Comparison of ENCODE assay signal across 12 cellular contexts in genomic region chr15:51051776-51052175, GRCh38. TPM values are rescaled to one million over a fixed set of nuclear protein-coding genes. Genes with fewer than 3 reads are reported as not detected.
A peak's percentile ranks its signal among the peaks of the same experiment; 100 is the strongest.
DNase-seq lines count a peak whose midpoint lies in the region; ATAC-seq and TF ChIP-seq lines count a peak whose summit lies in the region.
"Had no signal": no experiment of that assay in that cellular context is flagged by ENCODE, and none has a peak within 500 bp of the region (broad histone marks: within the 10 kb centered on the region; RNA-seq: fewer than 3 reads in every experiment).

No MANE protein-coding gene starts in this region.

- H3K9me2 ChIP-seq in PC-9 (ENCODE audit: insufficient read depth): no peaks in the 10 kb centered on the region

- TF ChIP-seq CTCF in uterus (IDR thresholded peaks at IDR 0.05) (no peak), PC-9 (conservative IDR thresholded peaks at IDR 0.05) (no peak)

- no peaks in the 10 kb centered on the region for H3F3A ChIP-seq in PC-9 (ENCODE audit: insufficient read depth, low read depth)

- CTCF ChIA-PET in PC-9 (lab: Charles Lee): no interaction called here

- no peaks in the 10 kb centered on the region for H3K9me3 ChIP-seq in uterus
- no peaks in the 10 kb centered on the region for H3K9me3 ChIP-seq in PC-9 (ENCODE audit: insufficient read depth, low read depth)

- peak; percentile 78 for DNase-seq in Right ventricle myocardium inferior (ENCODE audit: missing footprints)
- DNase-seq in cardiac septum (ENCODE audit: low spot score): no peak
- peak; percentile 50 for DNase-seq in cerebellum (ENCODE audit: low spot score)
- DNase-seq in midbrain (lab: John Stamatoyannopoulos, UW): peak; percentile 36
- DNase-seq in uterus: no peak
- DNase-seq in PC-9: no peak
- DNase-seq: ACHN; activated naive CD8-positive, alpha-beta T cell treated with anti-CD3 and anti-CD28 coated beads, Interleukin-2, amount 50 U/mL, for 24 hours; occipital lobe had no signal

- no peaks in the 10 kb centered on the region for H3K79me2 ChIP-seq in PC-9 (ENCODE audit: low read depth)

- H4K20me1 ChIP-seq in PC-9 (ENCODE audit: insufficient read depth): no peaks in the 10 kb centered on the region

- POLR2A ChIA-PET in PC-9 (lab: Charles Lee; ENCODE audit: unreplicated experiment): no interaction called here

- intact Hi-C loops in Right ventricle myocardium inferior (cut with DNase I) (no loop called here), cardiac septum (cut with DNase I) (no loop called here), uterus (cut with DNase I; ENCODE audit: low total_unique reads) (no loop called here), PC-9 (cut with micrococcal nuclease; ENCODE audit: unreplicated experiment) (no loop called here)

- H3K4me3 ChIP-seq in uterus (no peak overlapping the region), PC-9 (no peak overlapping the region)

- H3K27me3 ChIP-seq in uterus: no peaks in the 10 kb centered on the region
- H3K27me3 ChIP-seq in PC-9 (ENCODE audit: insufficient read depth, low read depth): no peaks in the 10 kb centered on the region

- TF ChIP-seq POLR2A in uterus (IDR thresholded peaks at IDR 0.05): no peak

- H3K4me2 ChIP-seq in PC-9: no peak overlapping the region

- BruUV-seq in PC-9 (replicated peaks; lab: Mats Ljungman, UMichigan): no TSS peak

- H3K36me3 ChIP-seq in uterus (no peaks in the 10 kb centered on the region), PC-9 (ENCODE audit: low read depth) (no peaks in the 10 kb centered on the region)

- H3K27ac ChIP-seq in uterus (peak overlapping the region; percentile 5 to 9), PC-9 (no peak overlapping the region)

- H2AFZ ChIP-seq in PC-9: no peak overlapping the region

- H3K4me1 ChIP-seq in uterus: peaks cover 0 to 10% of the 10 kb centered on the region in 2 donors
- H3K4me1 ChIP-seq in PC-9 (replicated peaks; ENCODE audit: insufficient read depth): no peaks in the 10 kb centered on the region

- ATAC-seq in Right ventricle myocardium inferior (peak; percentile 89), HG03095 (IDR thresholded peaks at IDR 0.05; ENCODE audit: unreplicated experiment) (no peak), HG02884 (IDR thresholded peaks at IDR 0.05; ENCODE audit: unreplicated experiment) (no peak)
- ATAC-seq: activated naive CD8-positive, alpha-beta T cell treated with anti-CD3 and anti-CD28 coated beads, Interleukin-2, amount 50 U/mL, for 24 hours; HCT116 had no signal

RNA-seq across cellular contexts. Expression of gene TNFAIP8L3, which starts 42.9 kb away (rescaled TPM):
- 8.5 TPM for total RNA-seq in Right ventricle myocardium inferior
- 4.8 TPM for total RNA-seq in cardiac septum
- total RNA-seq in cerebellum: 3.2 TPM
- 100 to 1,000 TPM in 1 of 4 donors, 10 to 100 TPM in 3; 20.0 to 173 (median 43.2) TPM for total RNA-seq in uterus
- total RNA-seq in PC-9 (2021): 0.20 TPM in 1 of 2 replicates, not detected in the other

Comparison
In these comparisons a context has a peak if more than half of its experiments do, and no peak if none do; other contexts are left out.
1. DNase-seq: peak in Right ventricle myocardium inferior (single experiment), cerebellum (single experiment) and midbrain (single experiment); none in cardiac septum (single experiment), uterus (0 of 2) and PC-9 (0 of 2).